8 cellular contexts compared by ENCODE assay signal in genomic region chr19:42217522-42218442, GRCh38. TPM values are rescaled to one million over a fixed set of nuclear protein-coding genes. Genes with fewer than 3 reads are reported as not detected.
DNase-seq lines count a peak whose midpoint lies in the region; ATAC-seq, FAIRE-seq and TF ChIP-seq lines count a peak whose summit lies in the region.

DEDD2 (minus strand) TSS chr19:42217677; CDS start chr19:42217007, 670 bp downstream.

- ATAC-seq in GM21367 (IDR thresholded peaks at IDR 0.05; ENCODE audit: unreplicated experiment), result peak; percentile 58

- H2BK5ac ChIP-seq in H1 (ENCODE audit: low read depth, low read length) (peak within 1 kb of the TSS; percentile 84), mesendoderm (ENCODE audit: low read length) (peak within 1 kb of the TSS; percentile 62)

- peak within 1 kb of the TSS; percentile 90 for H4K91ac ChIP-seq in H1 (replicated peaks; ENCODE audit: insufficient read length, low read length)

- H3K23ac ChIP-seq in H1 (ENCODE audit: insufficient read length), result no peak within 1 kb of the TSS
- H3K23ac ChIP-seq in mesendoderm (ENCODE audit: low read length), result no peak within 1 kb of the TSS

- H3K9ac ChIP-seq in H1 (replicated peaks in 1 of 4; ENCODE audit: extremely low read depth in 1 of 4, low read depth in 3 of 4, low read length in 3 of 4), result peak within 1 kb of the TSS; percentile 38 to 82 (median 75)
- H3K9ac ChIP-seq in mesendoderm (ENCODE audit: low read length), result peak within 1 kb of the TSS; percentile 90

- H3K9me3 ChIP-seq in H1 (ENCODE audit: insufficient read depth in 2 of 2, low read depth in 1 of 2, low read length in 1 of 2), result no peaks in the 10 kb centered on the region

- H3K23me2 ChIP-seq in H1 (ENCODE audit: low read depth, low read length), result peaks cover 18% of the 10 kb centered on the region; the same call in 1 of the 2 replicates

- TF ChIP-seq POLR2A in H1 (IDR thresholded peaks at IDR 0.05; ENCODE audit: control extremely low read depth in 1 of 2, low read depth in 2 of 2, low read length in 2 of 2), result peak in 1 of 2 experiments; percentile 58; a peak in 1 of 3 replicates

- POLR2A ChIA-PET in H1 (lab: Charles Lee; ENCODE audit: partially characterized antibody), result interaction anchor here (0.9 to 1.8 kb wide), 12 partner anchors 10 to 206 kb away, joined by 3 to 6 read pairs (median 4); no protein-coding TSS in a partner anchor

- H3K4ac ChIP-seq in H1 (replicated peaks; ENCODE audit: insufficient read length, low read depth, low read length) (peak within 1 kb of the TSS; percentile 80), mesendoderm (ENCODE audit: low read depth, low read length) (peak within 1 kb of the TSS; percentile 63)

- peaks cover 0 to 24% (median 7%) of the 10 kb centered on the region in 4 experiments; a peak in 6 of 8 replicates for H3K36me3 ChIP-seq in H1 (ENCODE audit: control insufficient read depth in 2 of 4, insufficient read depth in 4 of 4, low read length in 3 of 4)
- no peaks in the 10 kb centered on the region for H3K36me3 ChIP-seq in mesendoderm (ENCODE audit: control insufficient read depth, insufficient read depth, low read length)

- CTCF ChIA-PET in H1 (lab: Charles Lee; ENCODE audit: partially characterized antibody), result interaction anchor here (0.7 to 1.2 kb wide), 3 partner anchors 20 to 344 kb away, joined by 3 read pairs; no protein-coding TSS in a partner anchor

- H3K27me3 ChIP-seq in H1 (replicated peaks in 1 of 4; ENCODE audit: control insufficient read depth in 3 of 4, extremely low read depth in 1 of 4, insufficient read depth in 3 of 4, low read length in 3 of 4), result no peaks in the 10 kb centered on the region
- no peaks in the 10 kb centered on the region for H3K27me3 ChIP-seq in mesendoderm (ENCODE audit: insufficient read depth, low read length, poor library complexity)

- peaks cover 14 to 19% of the 10 kb centered on the region in 2 experiments for H4K20me1 ChIP-seq in H1 (replicated peaks in 1 of 2; ENCODE audit: control insufficient read depth in 1 of 2, insufficient read depth in 2 of 2, low read length in 2 of 2)

- H3K18ac ChIP-seq in H1 (ENCODE audit: extremely low read depth, low read length), result peak within 1 kb of the TSS; percentile 96
- H3K18ac ChIP-seq in mesendoderm (ENCODE audit: low read length), result peak within 1 kb of the TSS; percentile 16

- H3K4me2 ChIP-seq in H1 (ENCODE audit: insufficient read depth in 1 of 2, low read depth in 2 of 2, low read length in 2 of 2), result peak within 1 kb of the TSS; percentile 74 to 99
- H3K4me2 ChIP-seq in mesendoderm (ENCODE audit: low read length), result peak within 1 kb of the TSS; percentile 77

- no peak for TF ChIP-seq EP300 in H1 (IDR thresholded peaks at IDR 0.05; ENCODE audit: borderline replicate concordance in 1 of 2, low read depth in 2 of 2, low read length in 2 of 2)

- no peak for TF ChIP-seq CTCF in H1 (IDR thresholded peaks at IDR 0.05; ENCODE audit: control extremely low read depth in 1 of 3, insufficient read depth in 1 of 3, low read depth in 1 of 3, low read length in 3 of 3)

- H2BK12ac ChIP-seq in H1 (ENCODE audit: low read depth, low read length), result peak within 1 kb of the TSS; percentile 84

- peak within 1 kb of the TSS; percentile 63; the same call in 1 of the 2 replicates for H2AFZ ChIP-seq in H1 (ENCODE audit: low read length)

- H3K4me1 ChIP-seq in H1 (replicated peaks in 1 of 4; ENCODE audit: control insufficient read depth in 3 of 4, insufficient read depth in 4 of 4, low read length in 3 of 4), result peaks cover 3 to 11% (median 8%) of the 10 kb centered on the region in 4 experiments; a peak in 6 of 7 replicates
- peaks cover 2% of the 10 kb centered on the region for H3K4me1 ChIP-seq in mesendoderm (ENCODE audit: control insufficient read depth, low read depth, low read length)

- FAIRE-seq in HTR-8/SVneo (lab: Jason Lieb, UNC) (peak; percentile 90), H1 (lab: Jason Lieb, UNC) (peak; percentile 32)

- H4K5ac ChIP-seq in H1 (ENCODE audit: insufficient read length, low read depth, low read length) (peak within 1 kb of the TSS; percentile 90), mesendoderm (ENCODE audit: low read length) (peak within 1 kb of the TSS; percentile 90)

- no peak for TF ChIP-seq RAD21 in H1 (IDR thresholded peaks at IDR 0.05 in 1 of 2, conservative IDR thresholded peaks at IDR 0.05 in 1 of 2; ENCODE audit: low read depth in 2 of 2, low read length in 2 of 2)

- peak within 1 kb of the TSS; percentile 95 for H2BK15ac ChIP-seq in H1 (ENCODE audit: low read length)
- H2BK15ac ChIP-seq in mesendoderm (replicated peaks; ENCODE audit: low read depth), result no peak within 1 kb of the TSS

- peak within 1 kb of the TSS; percentile 76 for H3K27ac ChIP-seq in H1 (ENCODE audit: low read depth, low read length)
- peak within 1 kb of the TSS; percentile 83 for H3K27ac ChIP-seq in mesendoderm (ENCODE audit: low read depth, low read length)

- peak within 1 kb of the TSS; percentile 89 for H3K56ac ChIP-seq in H1 (replicated peaks; ENCODE audit: insufficient read length, low read depth, low read length)
- H3K56ac ChIP-seq in mesendoderm (ENCODE audit: low read length), result peak within 1 kb of the TSS; percentile 94

- H2AK5ac ChIP-seq in H1 (ENCODE audit: low read depth, low read length), result peak within 1 kb of the TSS; percentile 92; the same call in 1 of the 2 replicates
- peak within 1 kb of the TSS; percentile 88 for H2AK5ac ChIP-seq in mesendoderm (ENCODE audit: low read length)

- H4K8ac ChIP-seq in H1 (ENCODE audit: extremely low read depth, insufficient read depth, low read length) (peak within 1 kb of the TSS; percentile 81), mesendoderm (ENCODE audit: low read depth, low read length) (no peak within 1 kb of the TSS)

- peak; percentile 95 for DNase-seq in CMK (ENCODE audit: low read depth)
- DNase-seq in HTR-8/SVneo (ENCODE audit: insufficient read length, low spot score), result peak; percentile 97
- peak; percentile 95 for DNase-seq in NOMO-1 treated with dmso at 0.1 percent for 144 hours (lab: John Stamatoyannopoulos, UW; ENCODE audit: unreplicated experiment)
- DNase-seq in activated CD8-positive, alpha-beta memory T cell treated with anti-CD3 and anti-CD28 coated beads for 48 hours (ENCODE audit: low read depth in 2 of 3, low spot score in 2 of 3), result peak; percentile 99 to 100 (median 100)
- peak; percentile 95 to 100 for DNase-seq in H1 (ENCODE audit: low read depth in 1 of 2, low spot score in 2 of 2)
- peak; percentile 98 for DNase-seq in mesendoderm
- DNase-seq in stimulated activated CD8-positive, alpha-beta memory T cell treated with anti-CD3 and anti-CD28 coated beads, Interleukin-15, amount 100 ng/mL, for 1 hour (ENCODE audit: low read depth), result peak; percentile 98

- H2BK120ac ChIP-seq in H1 (replicated peaks; ENCODE audit: low read depth, low read length), result no peak within 1 kb of the TSS
- no peak within 1 kb of the TSS for H2BK120ac ChIP-seq in mesendoderm (ENCODE audit: low read depth, low read length)

- peaks cover 25 to 54% of the 10 kb centered on the region in 2 experiments for H3K79me2 ChIP-seq in H1 (ENCODE audit: control insufficient read depth in 1 of 2, insufficient read depth in 2 of 2, low read length in 2 of 2)
- H3K79me2 ChIP-seq in mesendoderm (ENCODE audit: control insufficient read depth, insufficient read depth, low read length), result peaks cover 40% of the 10 kb centered on the region

- H2BK20ac ChIP-seq in H1 (ENCODE audit: low read length), result peak within 1 kb of the TSS; percentile 86; the same call in 1 of the 2 replicates

- WGBS in H1 (ENCODE audit: extremely low coverage in 1 of 2, insufficient coverage in 1 of 2, insufficient read length in 1 of 2, insufficient replicate concordance in 2 of 2, low coverage in 1 of 2, low lambda C conversion rate in 2 of 2, missing lambda C conversion rate in 1 of 2), 2 experiments, result 23% methylated on average over 55 of the region's 56 CpGs; no CpG with 5 or more reads in 1 of the 2 experiments
- WGBS in mesendoderm (ENCODE audit: extremely low coverage, insufficient coverage, low lambda C conversion rate), result no CpG with 5 or more reads among the region's 56 CpGs

- H3K79me1 ChIP-seq in H1 (ENCODE audit: low read depth, low read length) (peaks cover 15% of the 10 kb centered on the region), mesendoderm (ENCODE audit: low read length) (peaks cover 29% of the 10 kb centered on the region)

- no peak within 1 kb of the TSS for H3K14ac ChIP-seq in H1 (ENCODE audit: insufficient read length)

- H3K4me3 ChIP-seq in H1 (ENCODE audit: extremely low read depth in 1 of 4, insufficient read depth in 2 of 4, low read depth in 3 of 4, low read length in 4 of 4) (peak within 1 kb of the TSS; percentile 76 to 96 (median 88)), mesendoderm (ENCODE audit: low read length) (peak within 1 kb of the TSS; percentile 94)

TF ChIP-seq in H1, 55 proteins besides CTCF, POLR2A, EP300 and RAD21 (continues in another document):
- TF ChIP-seq TEAD4 (IDR thresholded peaks at IDR 0.05; ENCODE audit: low read depth, low read length) (no peak), KDM1A (IDR thresholded peaks at IDR 0.05; ENCODE audit: borderline replicate concordance, low read length) (no peak), POLR2AphosphoS5 (IDR thresholded peaks at IDR 0.05; ENCODE audit: low read depth, low read length) (peak; percentile 62; the same call in 1 of the 2 replicates), EZH2 (IDR thresholded peaks at IDR 0.05; ENCODE audit: low read depth, low read length, severe bottlenecking) (no peak), ZNF274 (IDR thresholded peaks at IDR 0.05; ENCODE audit: borderline replicate concordance, extremely low read depth, low read length) (no peak)

RNA-seq across cellular contexts. Expression of gene DEDD2, which starts in this region (rescaled TPM):
- 32.6 and 37.8 TPM in 2 replicates for total RNA-seq in H1 (2021; fragmentation: NEBNext Ultra II Directional; extraction: Animal tissue kit (Norgen Biotek cat#: 25700))
- 65.0 and 74.3 TPM in 2 replicates for polyA plus RNA-seq in H1 (2011; rRNA removed)
- 64.5 TPM for polyA plus RNA-seq in H1 (2011; cell fraction: cytosol; rRNA removed)
- 52.0 TPM for polyA plus RNA-seq in H1 (2011; cell fraction: nucleus; rRNA removed)
- polyA plus RNA-seq in H1 (2012, experiment 1 of 2), result 29.1 to 44.2 TPM (median 37.3 TPM) in 4 replicates
- polyA plus RNA-seq in H1 (2012, experiment 2 of 2), result 36.5 TPM
- 20.7 TPM for polyA plus RNA-seq in H1 (2013, experiment 1 of 2)
- polyA plus RNA-seq in H1 (2013, experiment 2 of 2), result 22.1 TPM
- polyA minus RNA-seq in H1 (2011; rRNA and poly(A)+ RNA removed), result 22.7 and 27.2 TPM in 2 replicates
- 19.7 TPM for polyA minus RNA-seq in H1 (2011; cell fraction: cytosol; rRNA and poly(A)+ RNA removed)
- 20.2 TPM for polyA minus RNA-seq in H1 (2011; cell fraction: nucleus; rRNA and poly(A)+ RNA removed)
- polyA plus RNA-seq in mesendoderm (2013, experiment 1 of 2), result 18.5 TPM
- 17.7 TPM for polyA plus RNA-seq in mesendoderm (2013, experiment 2 of 2)

Comparison
In these comparisons a context has a peak if more than half of its experiments do, and no peak if none do; other contexts are left out.
1. Peak in every context shown above with its lines: DNase-seq, ATAC-seq, H3K4me3 ChIP-seq and H3K27ac ChIP-seq.